ENCODE assay signal across 10 cellular contexts in the genomic region with DNA sequence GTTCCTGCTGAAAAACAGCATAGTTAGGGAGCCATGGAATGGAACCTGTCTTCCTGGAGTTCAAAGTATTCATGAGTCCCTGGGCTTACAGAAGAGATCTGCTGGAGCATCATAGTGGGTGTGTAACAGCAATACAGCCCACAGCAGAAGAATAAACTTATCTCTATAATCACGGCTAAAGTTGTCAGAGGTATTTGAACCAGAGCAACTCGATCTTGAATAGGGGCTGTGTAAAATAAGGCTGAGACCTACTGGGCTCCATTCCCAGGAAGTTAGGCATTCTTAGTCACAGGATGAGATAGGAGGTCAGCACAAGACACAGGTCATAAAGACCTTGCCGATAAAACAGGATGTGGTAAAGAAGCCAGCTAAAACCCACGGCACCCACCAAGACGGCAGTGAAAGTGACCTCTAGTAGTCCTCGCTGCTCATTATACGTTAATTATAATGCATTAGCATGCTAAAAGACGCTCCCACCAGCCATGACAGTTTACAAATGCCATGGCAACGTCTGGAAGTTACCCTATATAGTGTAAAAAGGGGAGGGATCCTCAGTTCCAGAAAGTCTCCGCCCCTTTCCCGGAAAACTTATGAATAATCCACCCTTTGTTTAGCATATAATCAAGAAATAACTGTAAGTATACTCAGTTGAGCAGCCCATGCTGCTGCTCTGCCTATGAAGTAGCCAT.
DNase-seq lines count a peak whose midpoint lies in the region; ATAC-seq and TF ChIP-seq lines count a peak whose summit lies in the region.
"Had no signal": no experiment of that assay in that cellular context is flagged by ENCODE, and none has a peak within 500 bp of the region (broad histone marks: within the 10 kb centered on the region; RNA-seq: fewer than 3 reads in every experiment).

No MANE protein-coding gene starts in this region.

- H3K4me1 Mint-ChIP-seq in activated naive CD8-positive, alpha-beta T cell treated with anti-CD3 and anti-CD28 coated beads, Interleukin-2, amount 50 U/mL, for 24 hours = peaks cover 12% of the 10 kb centered on the region
- H3K4me1 Mint-ChIP-seq in activated naive CD8-positive, alpha-beta T cell treated with anti-CD3 and anti-CD28 coated beads for 36 hours = peaks cover 2% of the 10 kb centered on the region
- H3K4me1 Mint-ChIP-seq in T-helper 2 cell treated with Interferon-gamma antibody and Interleukin-4, amounts not matched to agents 5 μg/mL and 100 μg/mL, for 36 hours (ENCODE audit: low read depth) = peaks cover 12% of the 10 kb centered on the region

- H3K36me3 Mint-ChIP-seq in activated naive CD8-positive, alpha-beta T cell treated with anti-CD3 and anti-CD28 coated beads, Interleukin-2, amount 50 U/mL, for 24 hours (ENCODE audit: low read depth) = no peaks in the 10 kb centered on the region
- H3K36me3 Mint-ChIP-seq in activated naive CD8-positive, alpha-beta T cell treated with anti-CD3 and anti-CD28 coated beads for 36 hours = no peaks in the 10 kb centered on the region
- H3K36me3 Mint-ChIP-seq in T-helper 2 cell treated with Interferon-gamma antibody and Interleukin-4, amounts not matched to agents 5 μg/mL and 100 μg/mL, for 36 hours (ENCODE audit: low read depth) = no peaks in the 10 kb centered on the region
- H3K36me3 Mint-ChIP-seq: CD4-positive, CD25-positive, alpha-beta regulatory T cell had no signal

- TF ChIP-seq CTCF in fibroblast of the aortic adventitia (IDR thresholded peaks at IDR 0.05; ENCODE audit: insufficient read depth, low read length) (no peak), RWPE1 (conservative IDR thresholded peaks at IDR 0.05; ENCODE audit: low read depth) (no peak)

- no peak for DNase-seq in activated naive CD8-positive, alpha-beta T cell treated with anti-CD3 and anti-CD28 coated beads, Interleukin-2, amount 50 U/mL, for 24 hours
- DNase-seq in activated naive CD8-positive, alpha-beta T cell treated with anti-CD3 and anti-CD28 coated beads for 36 hours = no peak
- peak; percentile 27 for DNase-seq in T-helper 2 cell treated with Interferon-gamma antibody and Interleukin-4, amounts not matched to agents 5 μg/mL and 100 μg/mL, for 36 hours (ENCODE audit: low spot score)
- DNase-seq in fibroblast of the aortic adventitia (ENCODE audit: low read depth) (peak; percentile 88), stromal cell of bone marrow (ENCODE audit: low read depth) (peak; percentile 54), RWPE1 (ENCODE audit: low spot score) (no peak), activated gamma-delta T cell (lab: John Stamatoyannopoulos, UW) (no peak)
- DNase-seq: aorta had no signal

- no peaks in the 10 kb centered on the region for H3K9me3 Mint-ChIP-seq in activated naive CD8-positive, alpha-beta T cell treated with anti-CD3 and anti-CD28 coated beads, Interleukin-2, amount 50 U/mL, for 24 hours
- no peaks in the 10 kb centered on the region for H3K9me3 Mint-ChIP-seq in activated naive CD8-positive, alpha-beta T cell treated with anti-CD3 and anti-CD28 coated beads for 36 hours
- no peaks in the 10 kb centered on the region for H3K9me3 Mint-ChIP-seq in T-helper 2 cell treated with Interferon-gamma antibody and Interleukin-4, amounts not matched to agents 5 μg/mL and 100 μg/mL, for 36 hours
- H3K9me3 Mint-ChIP-seq: CD4-positive, CD25-positive, alpha-beta regulatory T cell had no signal

- CTCF ChIA-PET in RWPE1 (lab: Yijun Ruan, JAX) = no interaction called here

- no peak overlapping the region for H3K27ac Mint-ChIP-seq in activated naive CD8-positive, alpha-beta T cell treated with anti-CD3 and anti-CD28 coated beads, Interleukin-2, amount 50 U/mL, for 24 hours
- H3K27ac Mint-ChIP-seq in activated naive CD8-positive, alpha-beta T cell treated with anti-CD3 and anti-CD28 coated beads for 36 hours = no peak overlapping the region
- H3K27ac Mint-ChIP-seq in T-helper 2 cell treated with Interferon-gamma antibody and Interleukin-4, amounts not matched to agents 5 μg/mL and 100 μg/mL, for 36 hours = no peak overlapping the region
- H3K27ac Mint-ChIP-seq: CD4-positive, CD25-positive, alpha-beta regulatory T cell had no signal

- H3K27me3 Mint-ChIP-seq in activated naive CD8-positive, alpha-beta T cell treated with anti-CD3 and anti-CD28 coated beads, Interleukin-2, amount 50 U/mL, for 24 hours = no peaks in the 10 kb centered on the region
- no peaks in the 10 kb centered on the region for H3K27me3 Mint-ChIP-seq in activated naive CD8-positive, alpha-beta T cell treated with anti-CD3 and anti-CD28 coated beads for 36 hours
- H3K27me3 Mint-ChIP-seq in T-helper 2 cell treated with Interferon-gamma antibody and Interleukin-4, amounts not matched to agents 5 μg/mL and 100 μg/mL, for 36 hours (ENCODE audit: low read depth) = peaks cover 3% of the 10 kb centered on the region

- no peak overlapping the region for H3K4me3 Mint-ChIP-seq in activated naive CD8-positive, alpha-beta T cell treated with anti-CD3 and anti-CD28 coated beads, Interleukin-2, amount 50 U/mL, for 24 hours
- H3K4me3 Mint-ChIP-seq in activated naive CD8-positive, alpha-beta T cell treated with anti-CD3 and anti-CD28 coated beads for 36 hours = no peak overlapping the region
- no peak overlapping the region for H3K4me3 Mint-ChIP-seq in T-helper 2 cell treated with Interferon-gamma antibody and Interleukin-4, amounts not matched to agents 5 μg/mL and 100 μg/mL, for 36 hours
- H3K4me3 Mint-ChIP-seq: CD4-positive, CD25-positive, alpha-beta regulatory T cell had no signal

- no peak overlapping the region for H3K27ac ChIP-seq in RWPE1

- peak; percentile 57 for ATAC-seq in activated naive CD8-positive, alpha-beta T cell treated with anti-CD3 and anti-CD28 coated beads, Interleukin-2, amount 50 U/mL, for 24 hours
- no peak for ATAC-seq in GM21825 (IDR thresholded peaks at IDR 0.05; ENCODE audit: unreplicated experiment)

- POLR2A ChIA-PET in RWPE1 (lab: Yijun Ruan, JAX; ENCODE audit: low non-redundant PET) = no interaction called here

- peak overlapping the region; percentile 55 for H3K4me3 ChIP-seq in fibroblast of the aortic adventitia (ENCODE audit: low read depth, low read length)

Comparison
In these comparisons a context has a peak if more than half of its experiments do, and no peak if none do; other contexts are left out.
1. DNase-seq: peak in T-helper 2 cell treated with Interferon-gamma antibody and Interleukin-4, amounts not matched to agents 5 μg/mL and 100 μg/mL, for 36 hours (single experiment), fibroblast of the aortic adventitia (single experiment) and stromal cell of bone marrow (single experiment); none in activated naive CD8-positive, alpha-beta T cell treated with anti-CD3 and anti-CD28 coated beads, Interleukin-2, amount 50 U/mL, for 24 hours (single experiment), activated naive CD8-positive, alpha-beta T cell treated with anti-CD3 and anti-CD28 coated beads for 36 hours (single experiment), RWPE1 (single experiment) and activated gamma-delta T cell (single experiment).